23 cellular contexts compared by ENCODE assay signal in genomic region chr1:226762055-226762454, GRCh38. TPM values are rescaled to one million over a fixed set of nuclear protein-coding genes. Genes with fewer than 3 reads are reported as not detected.
DNase-seq lines count a peak whose midpoint lies in the region; ATAC-seq, FAIRE-seq and TF ChIP-seq lines count a peak whose summit lies in the region.
"Had no signal": no experiment of that assay in that cellular context is flagged by ENCODE, and none has a peak within 500 bp of the region (broad histone marks: within the 10 kb centered on the region; RNA-seq: fewer than 3 reads in every experiment).

No MANE protein-coding gene starts in this region.

- TF ChIP-seq POLR2A in breast epithelium (IDR thresholded peaks at IDR 0.05) (no peak), K562 (conservative IDR thresholded peaks at IDR 0.05) (no peak), gastrocnemius medialis (IDR thresholded peaks at IDR 0.05) (no peak)

- intact Hi-C loops in MCF 10A (cut with micrococcal nuclease): loop anchor here (2.0 to 5.0 kb wide), 2 partner anchors 23 to 105 kb away; partner anchors contain the start of gene ITPKB
- intact Hi-C loops in breast epithelium (cut with DNase I; ENCODE audit: low total_unique reads): no loop called here
- intact Hi-C loops in K562 (cut with micrococcal nuclease): loop anchor here (5.0 kb wide), 1 partner anchor 65 kb away; no protein-coding TSS in a partner anchor
- intact Hi-C loops in gastrocnemius medialis (cut with DNase I; ENCODE audit: low total_unique reads): no loop called here

- no peak for TF ChIP-seq RAD21 in K562 (CRISPR knock-in tag; conservative IDR thresholded peaks at IDR 0.05 in 1 of 2, IDR thresholded peaks at IDR 0.05 in 1 of 2)

- CTCF ChIA-PET in MCF 10A (lab: Yijun Ruan, JAX) (interaction anchor here (0.6 to 1.8 kb wide), 8 partner anchors 11 to 510 kb away, joined by 3 to 6 read pairs (median 4); no protein-coding TSS in a partner anchor), K562 (lab: Yijun Ruan, JAX; ENCODE audit: low intra/inter-chr PET ratio) (no interaction called here)

- H3K4me3 ChIP-seq in breast epithelium (no peak overlapping the region), K562 (no peak overlapping the region), smooth muscle cell (no peak overlapping the region), gastrocnemius medialis (no peak overlapping the region)
- H3K4me3 ChIP-seq: A549; BLaER1 treated with 17β-estradiol and CSF1 and Interleukin-3, amounts not matched to agents 10 nM and 100 nM had no signal

- H3K27ac ChIP-seq in breast epithelium (no peak overlapping the region), K562 (ENCODE audit: extremely low read depth, low read depth, low read length) (no peak overlapping the region), smooth muscle cell (ENCODE audit: low read depth) (peak overlapping the region; percentile 90), gastrocnemius medialis (no peak overlapping the region)
- H3K27ac ChIP-seq: 22Rv1; BLaER1 treated with 17β-estradiol and CSF1 and Interleukin-3, amounts not matched to agents 10 nM and 100 nM; C4-2B had no signal

- no peaks in the 10 kb centered on the region for H4K20me1 ChIP-seq in K562 (replicated peaks; ENCODE audit: control insufficient read depth, insufficient read depth, low read length)
- H4K20me1 ChIP-seq in smooth muscle cell (ENCODE audit: low read depth): no peaks in the 10 kb centered on the region
- H4K20me1 ChIP-seq: BLaER1 treated with 17β-estradiol and CSF1 and Interleukin-3, amounts not matched to agents 10 nM and 100 nM had no signal

- no peak overlapping the region for H3K9ac ChIP-seq in K562 (ENCODE audit: insufficient read depth in 1 of 2, low read depth in 2 of 2, low read length in 2 of 2)
- H3K9ac ChIP-seq in smooth muscle cell (ENCODE audit: low read depth): peak overlapping the region; percentile 11
- H3K9ac ChIP-seq: BLaER1 treated with 17β-estradiol and CSF1 and Interleukin-3, amounts not matched to agents 10 nM and 100 nM had no signal

- H3K36me3 ChIP-seq in breast epithelium: no peaks in the 10 kb centered on the region
- no peaks in the 10 kb centered on the region for H3K36me3 ChIP-seq in K562 (ENCODE audit: control insufficient read depth, insufficient read depth, low read length)
- H3K36me3 ChIP-seq in smooth muscle cell (ENCODE audit: low read depth): no peaks in the 10 kb centered on the region
- no peaks in the 10 kb centered on the region for H3K36me3 ChIP-seq in gastrocnemius medialis
- H3K36me3 ChIP-seq: BLaER1 treated with 17β-estradiol and CSF1 and Interleukin-3, amounts not matched to agents 10 nM and 100 nM had no signal

- H3K36me3 Mint-ChIP-seq in MCF 10A (ENCODE audit: insufficient read depth, unreplicated experiment): no peaks in the 10 kb centered on the region
- no peaks in the 10 kb centered on the region for H3K36me3 Mint-ChIP-seq in activated T-cell treated with anti-CD3 and anti-CD28 coated beads, Interleukin-2, amount 50 U/mL, for 4 hours (ENCODE audit: insufficient read depth)
- no peaks in the 10 kb centered on the region for H3K36me3 Mint-ChIP-seq in osteocyte (ENCODE audit: unreplicated experiment)
- H3K36me3 Mint-ChIP-seq: CD8-positive, alpha-beta T cell had no signal

- no peak for DNase-seq in MCF 10A (ENCODE audit: unreplicated experiment)
- no peak for DNase-seq in breast epithelium (ENCODE audit: low spot score in 2 of 2)
- DNase-seq in K562 (ENCODE audit: extremely low read depth in 1 of 4, low spot score in 3 of 4): no peak
- DNase-seq in smooth muscle cell (lab: John Stamatoyannopoulos, UW; ENCODE audit: unreplicated experiment): no peak
- no peak for DNase-seq in activated T-cell treated with anti-CD3 and anti-CD28 coated beads, Interleukin-2, amount 50 U/mL, for 4 hours
- no peak for DNase-seq in osteocyte (ENCODE audit: extremely low spot score, unreplicated experiment)
- no peak for DNase-seq in gastrocnemius medialis
- DNase-seq: AML-193; Caco-2; Calu3; CD4-positive, alpha-beta T cell; CD8-positive, alpha-beta T cell; DMS79 treated with DMSO at 0.1 percent for 48 hours; GF-D8 had no signal

- H3K4me1 Mint-ChIP-seq in MCF 10A (ENCODE audit: insufficient read depth, unreplicated experiment) (peaks cover 37% of the 10 kb centered on the region), osteocyte (ENCODE audit: unreplicated experiment) (peaks cover 22% of the 10 kb centered on the region)
- peaks cover 25% of the 10 kb centered on the region for H3K4me1 Mint-ChIP-seq in activated T-cell treated with anti-CD3 and anti-CD28 coated beads, Interleukin-2, amount 50 U/mL, for 4 hours (ENCODE audit: low read depth)

- POLR2A ChIA-PET in MCF 10A (lab: Yijun Ruan, JAX): interaction anchor here (0.7 to 7.1 kb wide), 15 partner anchors 8 to 85 kb away, joined by 3 to 65 read pairs (median 5); partner anchors contain the start of gene ITPKB
- POLR2A ChIA-PET in K562 (lab: Yijun Ruan, JAX): interaction anchor here (0.6 kb wide), 1 partner anchor 114 kb away, joined by 3 read pairs; no protein-coding TSS in a partner anchor

- H3K27me3 Mint-ChIP-seq in MCF 10A (ENCODE audit: insufficient read depth, unreplicated experiment) (no peaks in the 10 kb centered on the region), osteocyte (ENCODE audit: unreplicated experiment) (no peaks in the 10 kb centered on the region)
- peaks cover 4% of the 10 kb centered on the region for H3K27me3 Mint-ChIP-seq in activated T-cell treated with anti-CD3 and anti-CD28 coated beads, Interleukin-2, amount 50 U/mL, for 4 hours (ENCODE audit: low read depth)
- H3K27me3 Mint-ChIP-seq: CD4-positive, alpha-beta T cell had no signal

- H3K4me3 Mint-ChIP-seq in MCF 10A (ENCODE audit: unreplicated experiment): no peak overlapping the region
- H3K4me3 Mint-ChIP-seq in activated T-cell treated with anti-CD3 and anti-CD28 coated beads, Interleukin-2, amount 50 U/mL, for 4 hours: no peak overlapping the region
- H3K4me3 Mint-ChIP-seq in osteocyte (ENCODE audit: unreplicated experiment): no peak overlapping the region
- H3K4me3 Mint-ChIP-seq: B cell; CD4-positive, alpha-beta T cell; CD8-positive, alpha-beta T cell had no signal

- no peak for TF ChIP-seq EP300 in K562 (IDR thresholded peaks at IDR 0.05; ENCODE audit: low read length)

- TF ChIP-seq CTCF in MCF 10A (IDR thresholded peaks at IDR 0.05; ENCODE audit: unreplicated experiment): no peak
- TF ChIP-seq CTCF in breast epithelium (IDR thresholded peaks at IDR 0.05): no peak
- TF ChIP-seq CTCF in K562 (IDR thresholded peaks at IDR 0.05 in 2 of 3, conservative IDR thresholded peaks at IDR 0.05 in 1 of 3; ENCODE audit: insufficient read depth in 2 of 3, low read depth in 1 of 3, low read length in 3 of 3): no peak
- TF ChIP-seq CTCF in smooth muscle cell (IDR thresholded peaks at IDR 0.05; ENCODE audit: borderline replicate concordance, insufficient read depth, poor library complexity, severe bottlenecking): no peak
- TF ChIP-seq CTCF in osteocyte (IDR thresholded peaks at IDR 0.05): no peak
- no peak for TF ChIP-seq CTCF in gastrocnemius medialis (IDR thresholded peaks at IDR 0.05 in 4 of 5, conservative IDR thresholded peaks at IDR 0.05 in 1 of 5)

- H3K27ac Mint-ChIP-seq in MCF 10A (ENCODE audit: low read depth, unreplicated experiment): peak overlapping the region; percentile 28
- no peak overlapping the region for H3K27ac Mint-ChIP-seq in osteocyte (ENCODE audit: unreplicated experiment)
- H3K27ac Mint-ChIP-seq: B cell; CD4-positive, alpha-beta T cell; CD8-positive, alpha-beta T cell had no signal

- no peaks in the 10 kb centered on the region for H3K4me1 ChIP-seq in breast epithelium
- H3K4me1 ChIP-seq in K562 (replicated peaks in 1 of 2; ENCODE audit: control insufficient read depth in 2 of 2, insufficient read depth in 2 of 2, low read length in 2 of 2): no peaks in the 10 kb centered on the region
- no peaks in the 10 kb centered on the region for H3K4me1 ChIP-seq in smooth muscle cell (ENCODE audit: low read depth)
- H3K4me1 ChIP-seq in gastrocnemius medialis: no peaks in the 10 kb centered on the region
- H3K4me1 ChIP-seq: Caco-2 had no signal

- peaks cover 12% of the 10 kb centered on the region for H3F3A ChIP-seq in smooth muscle cell (ENCODE audit: low read depth)

- no peaks in the 10 kb centered on the region for H3K79me2 ChIP-seq in K562 (ENCODE audit: control insufficient read depth, insufficient read depth, low read length)
- H3K79me2 ChIP-seq in smooth muscle cell (ENCODE audit: low read depth): no peaks in the 10 kb centered on the region

- WGBS in K562 (ENCODE audit: insufficient coverage, low coverage, missing lambda C conversion rate): 2% methylated on average over 4 of the region's 4 CpGs
- WGBS in smooth muscle cell (ENCODE audit: low lambda C conversion rate): 92% methylated on average over 4 of the region's 4 CpGs

- H3K9me3 Mint-ChIP-seq in MCF 10A (ENCODE audit: unreplicated experiment) (no peaks in the 10 kb centered on the region), osteocyte (ENCODE audit: unreplicated experiment) (no peaks in the 10 kb centered on the region)
- H3K9me3 Mint-ChIP-seq in activated T-cell treated with anti-CD3 and anti-CD28 coated beads, Interleukin-2, amount 50 U/mL, for 4 hours: no peaks in the 10 kb centered on the region
- H3K9me3 Mint-ChIP-seq: CD4-positive, alpha-beta T cell; CD8-positive, alpha-beta T cell had no signal

- peak; percentile 35 for FAIRE-seq in K562 (lab: Jason Lieb, UNC)
- FAIRE-seq: A549, D721Med, G401.6, GM12891, GM19239 had no signal

- BruUV-seq in MCF 10A (replicated peaks; lab: Mats Ljungman, UMichigan) (no TSS peak), K562 (replicated peaks; lab: Mats Ljungman, UMichigan) (no TSS peak)

- ATAC-seq in K562: no peak
- no peak for ATAC-seq in activated T-cell treated with anti-CD3 and anti-CD28 coated beads, Interleukin-2, amount 50 U/mL, for 4 hours
- ATAC-seq in gastrocnemius medialis: no peak
- ATAC-seq: A549; CD8-positive, alpha-beta T cell had no signal

- no peaks in the 10 kb centered on the region for H3K9me1 ChIP-seq in K562 (ENCODE audit: control insufficient read depth, insufficient read depth, low read length)

- H3K9me3 ChIP-seq in breast epithelium (no peaks in the 10 kb centered on the region), K562 (replicated peaks; ENCODE audit: control insufficient read depth, insufficient read depth, low read depth, low read length) (no peaks in the 10 kb centered on the region), smooth muscle cell (replicated peaks; ENCODE audit: low read depth) (no peaks in the 10 kb centered on the region), gastrocnemius medialis (no peaks in the 10 kb centered on the region)
- H3K9me3 ChIP-seq: A549; BLaER1 treated with 17β-estradiol and CSF1 and Interleukin-3, amounts not matched to agents 10 nM and 100 nM; Caco-2 had no signal

- in situ Hi-C loops in K562 (cut with MboI): no loop called here
- in situ Hi-C loops in gastrocnemius medialis (cut with MboI; ENCODE audit: low sequenced_read_pairs in 4 of 4): no loop called here

- no peak overlapping the region for H2AFZ ChIP-seq in K562 (ENCODE audit: low read depth, low read length)
- H2AFZ ChIP-seq in smooth muscle cell (ENCODE audit: low read depth): no peak overlapping the region

- H3K27me3 ChIP-seq in breast epithelium: no peaks in the 10 kb centered on the region
- H3K27me3 ChIP-seq in K562 (ENCODE audit: control insufficient read depth in 2 of 2, insufficient read depth in 2 of 2, low read length in 2 of 2): peaks cover 36 to 60% of the 10 kb centered on the region in 2 experiments
- H3K27me3 ChIP-seq in smooth muscle cell (ENCODE audit: low read depth): no peaks in the 10 kb centered on the region
- H3K27me3 ChIP-seq in gastrocnemius medialis: peaks cover 0 to 7% (median 0%) of the 10 kb centered on the region in 3 donors
- H3K27me3 ChIP-seq: BLaER1 treated with 17β-estradiol and CSF1 and Interleukin-3, amounts not matched to agents 10 nM and 100 nM had no signal

- no peak overlapping the region for H3K4me2 ChIP-seq in K562 (ENCODE audit: insufficient read depth, low read length)
- H3K4me2 ChIP-seq in smooth muscle cell: no peak overlapping the region
- H3K4me2 ChIP-seq: BLaER1 treated with 17β-estradiol and CSF1 and Interleukin-3, amounts not matched to agents 10 nM and 100 nM had no signal

RNA-seq across cellular contexts. Expression of gene ITPKB, which starts 23.0 kb away (rescaled TPM):
- total RNA-seq in MCF 10A (2022) (9.5 and 12.6 TPM in 2 replicates), breast epithelium (10 to 100 TPM; 24.0 to 37.6 (median 25.6) TPM), K562 (2014; rRNA removed) (not detected in 2 replicates), K562 (2014; rRNA removed; fragmentation: Illumina TruSeq; extraction: Trizol) (not detected in 2 replicates), K562 (2015; rRNA removed; fragmentation: Illumina TruSeq; extraction: Trizol) (not detected in 2 replicates), K562 (2021) (0.22 and 0.27 TPM in 2 replicates), smooth muscle cell (8.9 and 12.5 TPM in 2 replicates), osteocyte (28.3 and 30.0 TPM in 2 replicates), gastrocnemius medialis (10 to 100 TPM in 1 of 4 donors, 1 to 10 TPM in 3; 7.1 to 13.9 (median 7.8) TPM)
- total RNA-seq in K562 (2011; cell fraction: chromatin; rRNA removed; ENCODE audit: low replicate concordance): 0.09 TPM in 1 of 2 replicates, not detected in the other
- 0.13 TPM in 1 of 2 replicates, not detected in the other for total RNA-seq in K562 (2011; cell fraction: nucleolus; rRNA removed)
- total RNA-seq in K562 (2011; cell fraction: nucleoplasm; rRNA removed): 0.07 and 0.08 TPM in 2 replicates
- polyA plus RNA-seq in K562 (2011; rRNA removed) (0.01 TPM in 2 replicates), K562 (2014; fragmentation: Illumina TruSeq; extraction: Trizol) (not detected in 2 replicates), K562 (2014; fragmentation: Nextera tagmentation; extraction: Ambion mirVana) (not detected), K562 (2014; rRNA removed) (not detected in 2 replicates), smooth muscle cell (11.4 and 12.2 TPM in 2 replicates)
- polyA plus RNA-seq in K562 (2011; cell fraction: cytosol; rRNA removed): 0.01 TPM in 1 of 2 replicates, not detected in the other
- polyA plus RNA-seq in K562 (2011; cell fraction: nucleus; rRNA removed): 0.03 TPM in 1 of 2 replicates, not detected in the other
- polyA plus RNA-seq in K562 (2012): 0.01 TPM in 1 of 2 replicates, not detected in the other
- polyA minus RNA-seq in K562 (2011; rRNA and poly(A)+ RNA removed): not detected in 2 replicates
- polyA minus RNA-seq in K562 (2011; cell fraction: cytosol; rRNA and poly(A)+ RNA removed): not detected in 2 replicates
- not detected in 2 replicates for polyA minus RNA-seq in K562 (2011; cell fraction: nucleus; rRNA and poly(A)+ RNA removed)
- total RNA-seq in activated T-cell treated with anti-CD3 and anti-CD28 coated beads, Interleukin-2, amount 50 U/mL, for 4 hours: 10 to 100 TPM; 26.2 to 28.3 (median 27.7) TPM

Comparison
In these comparisons a context has a peak if more than half of its experiments do, and no peak if none do; other contexts are left out.
1. intact Hi-C loops: an anchor here in MCF 10A (2.0 to 5.0 kb wide) and K562 (5.0 kb wide); none called in breast epithelium and gastrocnemius medialis.